Comparison of ENCODE assay signal across 20 cellular contexts in the genomic region with DNA sequence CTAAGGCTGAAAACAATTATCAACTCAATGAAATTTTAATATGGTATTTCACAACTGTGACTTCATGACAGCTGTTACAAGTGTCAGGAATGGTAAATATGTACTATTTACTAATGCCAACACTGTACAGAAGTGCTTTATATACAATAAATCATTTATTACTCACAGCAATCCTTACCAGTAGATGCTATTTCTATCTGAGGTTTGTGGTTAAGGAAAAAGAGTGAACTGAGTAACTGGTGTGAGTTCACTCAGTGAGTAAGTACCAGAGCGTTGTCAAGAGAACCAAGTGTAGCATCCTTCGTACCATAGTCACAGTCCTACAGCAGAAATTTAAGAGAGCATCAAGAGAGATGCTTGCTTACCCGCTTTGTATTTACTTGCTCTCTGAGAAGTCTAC. TPM values are rescaled to one million over a fixed set of nuclear protein-coding genes. Genes with fewer than 3 reads are reported as not detected.
DNase-seq lines count a peak whose midpoint lies in the region; ATAC-seq lines count a peak whose summit lies in the region.
"Had no signal": no experiment of that assay in that cellular context is flagged by ENCODE, and none has a peak within 500 bp of the region (broad histone marks: within the 10 kb centered on the region; RNA-seq: fewer than 3 reads in every experiment).

No MANE protein-coding gene starts in this region.

- no peak overlapping the region for H3K27ac Mint-ChIP-seq in activated T-helper 2 cell treated with anti-CD3 and anti-CD28 coated beads, Interferon-gamma antibody, Interleukin-2, Interleukin-4, amounts not matched to agents 10 μg/mL and 5 μg/mL and 100 μg/mL, durations not matched to agents 14 hours and 24 hours and 36 hours
- H3K27ac Mint-ChIP-seq: nephron; stimulated activated naive B cell treated with anti-CD40 and anti-IgM and Interleukin-4, amounts not matched to agents 10 μg/mL and 1 μg/mL and 100 μg/mL, for 72 hours; type B pancreatic cell had no signal

- H3K9me3 Mint-ChIP-seq in activated T-helper 2 cell treated with anti-CD3 and anti-CD28 coated beads, Interferon-gamma antibody, Interleukin-2, Interleukin-4, amounts not matched to agents 10 μg/mL and 5 μg/mL and 100 μg/mL, durations not matched to agents 14 hours and 24 hours and 36 hours = no peaks in the 10 kb centered on the region
- H3K9me3 Mint-ChIP-seq: nephron; stimulated activated naive B cell treated with anti-CD40 and anti-IgM and Interleukin-4, amounts not matched to agents 10 μg/mL and 1 μg/mL and 100 μg/mL, for 72 hours; type B pancreatic cell had no signal

- intact Hi-C loops in activated T-helper 2 cell treated with anti-CD3 and anti-CD28 coated beads, Interferon-gamma antibody, Interleukin-2, Interleukin-4, amounts not matched to agents 10 μg/mL and 5 μg/mL and 100 μg/mL, durations not matched to agents 14 hours and 24 hours and 36 hours (cut with micrococcal nuclease) = no loop called here

- DNase-seq in DMS53 (lab: John Stamatoyannopoulos, UW) (peak; percentile 8), DMS53 treated with DMSO at 0.1 percent for 48 hours (lab: John Stamatoyannopoulos, UW; ENCODE audit: unreplicated experiment) (no peak), amniotic epithelial cell (ENCODE audit: low read depth) (peak; percentile 92), kidney tubule cell (ENCODE audit: low spot score) (peak; percentile 25), dedifferentiated amniotic fluid mesenchymal stem cell (ENCODE audit: extremely low spot score) (no peak), SHP77 (lab: John Stamatoyannopoulos, UW) (no peak)
- DNase-seq in activated T-helper 2 cell treated with anti-CD3 and anti-CD28 coated beads, Interferon-gamma antibody, Interleukin-2, Interleukin-4, amounts not matched to agents 10 μg/mL and 5 μg/mL and 100 μg/mL, durations not matched to agents 14 hours and 24 hours and 36 hours (ENCODE audit: low spot score) = no peak
- DNase-seq: activated CD4-positive, alpha-beta T cell treated with anti-CD3 and anti-CD28 coated beads for 48 hours; activated T-cell treated with anti-CD3 and anti-CD28 coated beads, Interleukin-2, amount 50 U/mL, for 1 hour; amygdala; C1 segment of cervical spinal cord; glutamatergic neuron; GOT3; MM.1S; NCI-H2029 treated with DMSO at 0.1 percent for 48 hours; NCI-H524 treated with DMSO at 0.1 percent for 48 hours; stimulated activated naive B cell treated with anti-CD40 and anti-IgM and Interleukin-4, amounts not matched to agents 10 μg/mL and 1 μg/mL and 100 μg/mL, for 72 hours had no signal

- no peaks in the 10 kb centered on the region for H3K36me3 Mint-ChIP-seq in activated T-helper 2 cell treated with anti-CD3 and anti-CD28 coated beads, Interferon-gamma antibody, Interleukin-2, Interleukin-4, amounts not matched to agents 10 μg/mL and 5 μg/mL and 100 μg/mL, durations not matched to agents 14 hours and 24 hours and 36 hours (ENCODE audit: low read depth)
- H3K36me3 Mint-ChIP-seq: type B pancreatic cell had no signal

- H3K27me3 Mint-ChIP-seq in activated T-helper 2 cell treated with anti-CD3 and anti-CD28 coated beads, Interferon-gamma antibody, Interleukin-2, Interleukin-4, amounts not matched to agents 10 μg/mL and 5 μg/mL and 100 μg/mL, durations not matched to agents 14 hours and 24 hours and 36 hours (ENCODE audit: low read depth) = no peaks in the 10 kb centered on the region
- H3K27me3 Mint-ChIP-seq: stimulated activated naive B cell treated with anti-CD40 and anti-IgM and Interleukin-4, amounts not matched to agents 10 μg/mL and 1 μg/mL and 100 μg/mL, for 72 hours; type B pancreatic cell had no signal

- ATAC-seq in HG03354 (IDR thresholded peaks at IDR 0.05; ENCODE audit: poor library complexity, severe bottlenecking, unreplicated experiment) = peak; percentile 44
- ATAC-seq: stimulated activated naive B cell treated with anti-CD40 and anti-IgM and Interleukin-4, amounts not matched to agents 10 μg/mL and 1 μg/mL and 100 μg/mL, for 72 hours had no signal

- peaks cover 6% of the 10 kb centered on the region for H3K4me1 Mint-ChIP-seq in activated T-helper 2 cell treated with anti-CD3 and anti-CD28 coated beads, Interferon-gamma antibody, Interleukin-2, Interleukin-4, amounts not matched to agents 10 μg/mL and 5 μg/mL and 100 μg/mL, durations not matched to agents 14 hours and 24 hours and 36 hours (ENCODE audit: low read depth)
- H3K4me1 Mint-ChIP-seq: nephron; stimulated activated naive B cell treated with anti-CD40 and anti-IgM and Interleukin-4, amounts not matched to agents 10 μg/mL and 1 μg/mL and 100 μg/mL, for 72 hours had no signal

- H3K4me3 Mint-ChIP-seq in activated T-helper 2 cell treated with anti-CD3 and anti-CD28 coated beads, Interferon-gamma antibody, Interleukin-2, Interleukin-4, amounts not matched to agents 10 μg/mL and 5 μg/mL and 100 μg/mL, durations not matched to agents 14 hours and 24 hours and 36 hours (ENCODE audit: low read depth) = no peak overlapping the region
- H3K4me3 Mint-ChIP-seq: nephron; stimulated activated naive B cell treated with anti-CD40 and anti-IgM and Interleukin-4, amounts not matched to agents 10 μg/mL and 1 μg/mL and 100 μg/mL, for 72 hours; type B pancreatic cell had no signal

RNA-seq across cellular contexts. Expression of gene MTHFD2L, which starts 23.3 kb away (rescaled TPM):
- 8.6 TPM in 2 replicates for total RNA-seq in activated T-helper 2 cell treated with anti-CD3 and anti-CD28 coated beads, Interferon-gamma antibody, Interleukin-2, Interleukin-4, amounts not matched to agents 10 μg/mL and 5 μg/mL and 100 μg/mL, durations not matched to agents 14 hours and 24 hours and 36 hours

Comparison
In these comparisons a context has a peak if more than half of its experiments do, and no peak if none do; other contexts are left out.
1. DNase-seq: peak in DMS53 (single experiment), amniotic epithelial cell (single experiment) and kidney tubule cell (single experiment); none in DMS53 treated with DMSO at 0.1 percent for 48 hours (single experiment), dedifferentiated amniotic fluid mesenchymal stem cell (single experiment), SHP77 (0 of 2) and activated T-helper 2 cell treated with anti-CD3 and anti-CD28 coated beads, Interferon-gamma antibody, Interleukin-2, Interleukin-4, amounts not matched to agents 10 μg/mL and 5 μg/mL and 100 μg/mL, durations not matched to agents 14 hours and 24 hours and 36 hours (single experiment).